Comparison of ENCODE assay signal across 13 cellular contexts in genomic region chr12:107544947-107545346, GRCh38.
"Had no signal": no experiment of that assay in that cellular context is flagged by ENCODE, and none has a peak within 500 bp of the region (broad histone marks: within the 10 kb centered on the region; RNA-seq: fewer than 3 reads in every experiment).

No MANE protein-coding gene starts in this region.

- H3K27me3 ChIP-seq: esophagus muscularis mucosa, gastrocnemius medialis, heart left ventricle, sigmoid colon, spleen, upper lobe of right lung had no signal

- H3K9me3 ChIP-seq: gastrocnemius medialis, prostate gland, thoracic aorta, upper lobe of right lung had no signal

- H3K36me3 ChIP-seq: esophagus muscularis mucosa, gastrocnemius medialis, heart left ventricle, prostate gland, sigmoid colon, spleen, thoracic aorta, upper lobe of right lung had no signal

- H3K4me3 ChIP-seq: esophagus muscularis mucosa, gastrocnemius medialis, prostate gland, sigmoid colon, spleen, thoracic aorta, upper lobe of right lung had no signal

- DNase-seq: activated naive CD4-positive, alpha-beta T cell treated with Interleukin-2 at 50 U/mL for 16 hours; aorta; gastrocnemius medialis; heart left ventricle; natural killer cell; sigmoid colon; spleen; stimulated activated naive CD8-positive, alpha-beta T cell treated with anti-CD3 and anti-CD28 coated beads, Interleukin-15, amount 100 ng/mL, for 72 hours; upper lobe of right lung had no signal

- H3K4me1 ChIP-seq: gastrocnemius medialis, prostate gland, sigmoid colon, spleen, upper lobe of right lung had no signal

- H3K27ac ChIP-seq: esophagus muscularis mucosa, gastrocnemius medialis, prostate gland, sigmoid colon, spleen, thoracic aorta, upper lobe of right lung had no signal

- ATAC-seq: activated CD4-positive, CD25-positive, alpha-beta regulatory T cell treated with anti-CD3 and anti-CD28 coated beads, Interleukin-2, amount 50 U/mL, for 24 hours; gastrocnemius medialis; natural killer cell; stimulated activated naive CD8-positive, alpha-beta T cell treated with anti-CD3 and anti-CD28 coated beads, Interleukin-15, amount 100 ng/mL, for 72 hours; upper lobe of right lung had no signal
